ENCODE assay signal across 16 cellular contexts in genomic region chr1:205648212-205648910, GRCh38. TPM values are rescaled to one million over a fixed set of nuclear protein-coding genes. Genes with fewer than 3 reads are reported as not detected.
A peak's percentile ranks its signal among the peaks of the same experiment; 100 is the strongest.
DNase-seq lines count a peak whose midpoint lies in the region; ATAC-seq, FAIRE-seq and TF ChIP-seq lines count a peak whose summit lies in the region.
"Had no signal": no experiment of that assay in that cellular context is flagged by ENCODE, and none has a peak within 500 bp of the region (broad histone marks: within the 10 kb centered on the region; RNA-seq: fewer than 3 reads in every experiment).

No MANE protein-coding gene starts in this region.

- ATAC-seq in gastrocnemius medialis, result peak; percentile 99 to 100
- ATAC-seq: natural killer cell treated with Interleukin-12 subunit alpha and Interleukin-12 subunit beta and Interleukin-15 and Interleukin-18, amount 100 ng/mL, for 72 hours had no signal

- H3K4me3 ChIP-seq in choroid plexus epithelial cell (ENCODE audit: low read depth, low read length) (no peak overlapping the region), gastrocnemius medialis (peak overlapping the region in 1 of 4 donors; percentile 16)
- H3K4me3 ChIP-seq: heart right ventricle, thyroid gland had no signal

- no peaks in the 10 kb centered on the region for H3K36me3 ChIP-seq in gastrocnemius medialis
- H3K36me3 ChIP-seq: heart right ventricle, thyroid gland had no signal

- intact Hi-C loops in gastrocnemius medialis (cut with DNase I; ENCODE audit: low total_unique reads), result loop anchor here (1.0 kb wide), 1 partner anchor 16 kb away; the partner anchor contains the start of gene ELK4

- peak overlapping the region; percentile 75 to 87 (median 78) for H3K27ac ChIP-seq in gastrocnemius medialis
- H3K27ac ChIP-seq: 22Rv1, heart right ventricle, HL-60, thyroid gland had no signal

- H3K9me3 ChIP-seq in gastrocnemius medialis, result no peaks in the 10 kb centered on the region
- H3K9me3 ChIP-seq: heart right ventricle, thyroid gland had no signal

- no peak for FAIRE-seq in urothelium cell line (lab: Jason Lieb, UNC)
- FAIRE-seq: endothelial cell of umbilical vein had no signal

- in situ Hi-C loops in gastrocnemius medialis (cut with MboI; ENCODE audit: low sequenced_read_pairs in 4 of 4), result no loop called here

- H3K27me3 ChIP-seq in gastrocnemius medialis, result no peaks in the 10 kb centered on the region
- H3K27me3 ChIP-seq: heart right ventricle, thyroid gland had no signal

- peaks cover 11 to 17% of the 10 kb centered on the region in 2 donors for H3K4me1 ChIP-seq in gastrocnemius medialis

- TF ChIP-seq POLR2A in gastrocnemius medialis (IDR thresholded peaks at IDR 0.05), result no peak

- TF ChIP-seq CTCF in choroid plexus epithelial cell (conservative IDR thresholded peaks at IDR 0.05; ENCODE audit: low read depth, low read length), result no peak
- no peak for TF ChIP-seq CTCF in gastrocnemius medialis (IDR thresholded peaks at IDR 0.05 in 4 of 5, conservative IDR thresholded peaks at IDR 0.05 in 1 of 5)

- DNase-seq in NCI-H1417 (lab: John Stamatoyannopoulos, UW) (peak; percentile 40 to 91 (median 70)), NCI-H1417 treated with DMSO at 0.1 percent for 48 hours (lab: John Stamatoyannopoulos, UW) (no peak), NCI-H2196 treated with DMSO at 0.1 percent for 48 hours (lab: John Stamatoyannopoulos, UW; ENCODE audit: unreplicated experiment) (peak; percentile 88), choroid plexus epithelial cell (ENCODE audit: low read depth) (peak; percentile 13), gastrocnemius medialis (peak; percentile 78 to 85), urothelium cell line (ENCODE audit: low spot score) (no peak), SHP77 (lab: John Stamatoyannopoulos, UW) (no peak)
- DNase-seq in activated CD4-positive, alpha-beta T cell treated with anti-CD3 and anti-CD28 coated beads, Interleukin-2, amount 50 U/mL, for 4 hours, result no peak
- DNase-seq: activated CD4-positive, alpha-beta T cell treated with anti-CD3 and anti-CD28 coated beads, Interleukin-2, amount 10 ng/mL, durations not matched to agents 24 days and 14 days; activated effector memory CD4-positive, alpha-beta T cell treated with Interleukin-2 at 50 U/mL for 16 hours; heart right ventricle had no signal

RNA-seq across cellular contexts. Expression of gene ELK4, which starts 16.6 kb away (rescaled TPM):
- total RNA-seq in gastrocnemius medialis, result 10 to 100 TPM; 17.3 to 24.2 (median 20.1) TPM

RNA-seq across cellular contexts. Expression of gene SLC45A3, which starts 31.9 kb away (rescaled TPM):
- 1 to 10 TPM in 2 of 4 donors, under 1 TPM in 1, not detected in 1; 0.76 to 1.2 (median 1.0) TPM for total RNA-seq in gastrocnemius medialis

Comparison
In these comparisons a context has a peak if more than half of its experiments do, and no peak if none do; other contexts are left out.
1. DNase-seq: peak in NCI-H1417 (3 of 3), NCI-H2196 treated with DMSO at 0.1 percent for 48 hours (single experiment), choroid plexus epithelial cell (single experiment) and gastrocnemius medialis (2 of 2); none in NCI-H1417 treated with DMSO at 0.1 percent for 48 hours (single experiment), urothelium cell line (single experiment), activated CD4-positive, alpha-beta T cell treated with anti-CD3 and anti-CD28 coated beads, Interleukin-2, amount 50 U/mL, for 4 hours (0 of 2) and SHP77 (0 of 2).